Comparison of ENCODE assay signal across 7 cellular contexts in the genomic region with DNA sequence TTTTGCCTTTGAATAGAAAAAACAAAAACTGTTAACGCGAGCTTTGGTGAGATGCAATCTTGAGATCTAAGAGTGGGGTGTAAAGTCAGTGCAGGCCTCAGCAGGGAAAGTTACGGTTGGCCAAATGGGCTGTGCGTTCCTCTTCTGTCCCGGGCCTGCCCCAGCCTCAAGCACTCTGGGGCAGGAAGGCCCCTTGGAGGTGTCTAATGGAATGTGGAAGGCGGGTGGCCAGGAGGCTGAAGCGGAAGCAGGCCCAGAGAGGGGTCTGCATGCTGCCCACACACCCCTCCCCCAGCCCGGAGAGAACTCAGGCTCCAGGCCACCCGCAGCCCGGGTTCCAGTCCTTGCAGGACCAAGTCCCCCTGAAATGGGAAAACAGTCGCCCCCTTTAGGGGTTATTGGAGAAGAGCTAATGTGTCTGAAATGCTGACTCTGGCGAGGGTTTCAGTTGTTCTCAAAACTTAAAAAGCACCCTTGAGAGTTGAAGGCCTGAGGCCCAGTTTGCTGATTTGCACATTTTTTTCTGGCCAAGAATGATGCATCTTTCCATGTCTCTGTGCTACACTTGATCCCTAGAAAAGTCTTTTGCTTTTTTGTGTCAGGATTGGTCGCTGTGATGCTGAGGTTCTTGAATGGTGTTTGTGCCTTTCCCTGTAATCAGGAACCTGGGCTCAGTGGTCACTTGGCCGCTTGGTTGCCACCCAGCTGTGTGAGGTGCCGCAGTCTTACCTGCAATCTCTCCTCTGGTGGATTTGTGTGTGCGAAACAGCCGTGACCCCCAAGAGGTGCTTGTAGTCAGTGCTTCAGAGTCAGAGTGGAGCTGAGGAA. TPM values are rescaled to one million over a fixed set of nuclear protein-coding genes. Genes with fewer than 3 reads are reported as not detected.
A peak's percentile ranks its signal among the peaks of the same experiment; 100 is the strongest.
DNase-seq lines count a peak whose midpoint lies in the region; ATAC-seq and TF ChIP-seq lines count a peak whose summit lies in the region.

No MANE protein-coding gene starts in this region.

- peak overlapping the region; percentile 94 for H3K4me2 ChIP-seq in smooth muscle cell

- H3K9me3 Mint-ChIP-seq in activated T-helper 2 cell treated with anti-CD3 and anti-CD28 coated beads, Interferon-gamma antibody, Interleukin-2, Interleukin-4, amounts not matched to agents 10 μg/mL and 5 μg/mL and 100 μg/mL, durations not matched to agents 14 hours and 24 hours and 36 hours, result no peaks in the 10 kb centered on the region

- ATAC-seq in HG03097 (IDR thresholded peaks at IDR 0.05; ENCODE audit: low FRiP score, unreplicated experiment), result no peak

- peaks cover 35% of the 10 kb centered on the region for H3K27me3 Mint-ChIP-seq in activated T-helper 2 cell treated with anti-CD3 and anti-CD28 coated beads, Interferon-gamma antibody, Interleukin-2, Interleukin-4, amounts not matched to agents 10 μg/mL and 5 μg/mL and 100 μg/mL, durations not matched to agents 14 hours and 24 hours and 36 hours (ENCODE audit: low read depth)

- H2AFZ ChIP-seq in smooth muscle cell (ENCODE audit: low read depth), result no peak overlapping the region

- H3K36me3 ChIP-seq in smooth muscle cell (ENCODE audit: low read depth), result no peaks in the 10 kb centered on the region

- in situ Hi-C loops in astrocyte of the spinal cord (cut with HindIII; ENCODE audit: low sequenced_read_pairs), result no loop called here

- intact Hi-C loops in activated T-helper 2 cell treated with anti-CD3 and anti-CD28 coated beads, Interferon-gamma antibody, Interleukin-2, Interleukin-4, amounts not matched to agents 10 μg/mL and 5 μg/mL and 100 μg/mL, durations not matched to agents 14 hours and 24 hours and 36 hours (cut with micrococcal nuclease), result no loop called here

- H3K4me1 ChIP-seq in smooth muscle cell (ENCODE audit: low read depth), result peaks cover 57% of the 10 kb centered on the region

- H3K27ac Mint-ChIP-seq in activated T-helper 2 cell treated with anti-CD3 and anti-CD28 coated beads, Interferon-gamma antibody, Interleukin-2, Interleukin-4, amounts not matched to agents 10 μg/mL and 5 μg/mL and 100 μg/mL, durations not matched to agents 14 hours and 24 hours and 36 hours, result no peak overlapping the region

- peaks cover 30% of the 10 kb centered on the region for H3F3A ChIP-seq in smooth muscle cell (ENCODE audit: low read depth)

- no peaks in the 10 kb centered on the region for H3K36me3 Mint-ChIP-seq in activated T-helper 2 cell treated with anti-CD3 and anti-CD28 coated beads, Interferon-gamma antibody, Interleukin-2, Interleukin-4, amounts not matched to agents 10 μg/mL and 5 μg/mL and 100 μg/mL, durations not matched to agents 14 hours and 24 hours and 36 hours (ENCODE audit: low read depth)

- peaks cover 62% of the 10 kb centered on the region for H3K79me2 ChIP-seq in smooth muscle cell (ENCODE audit: low read depth)

- DNase-seq in HFF-Myc (ENCODE audit: extremely low read depth, low read depth), result no peak
- peak; percentile 46 for DNase-seq in astrocyte of the spinal cord (ENCODE audit: low read depth, low spot score)
- no peak for DNase-seq in smooth muscle cell (lab: John Stamatoyannopoulos, UW; ENCODE audit: unreplicated experiment)
- no peak for DNase-seq in effector CD8-positive, alpha-beta T cell (lab: John Stamatoyannopoulos, UW)
- DNase-seq in activated T-helper 2 cell treated with anti-CD3 and anti-CD28 coated beads, Interferon-gamma antibody, Interleukin-2, Interleukin-4, amounts not matched to agents 10 μg/mL and 5 μg/mL and 100 μg/mL, durations not matched to agents 14 hours and 24 hours and 36 hours (ENCODE audit: low spot score), result no peak

- peak overlapping the region; percentile 62 for H3K27ac ChIP-seq in smooth muscle cell (ENCODE audit: low read depth)

- peaks cover 63% of the 10 kb centered on the region for H4K20me1 ChIP-seq in smooth muscle cell (ENCODE audit: low read depth)

- H3K4me3 Mint-ChIP-seq in activated T-helper 2 cell treated with anti-CD3 and anti-CD28 coated beads, Interferon-gamma antibody, Interleukin-2, Interleukin-4, amounts not matched to agents 10 μg/mL and 5 μg/mL and 100 μg/mL, durations not matched to agents 14 hours and 24 hours and 36 hours (ENCODE audit: low read depth), result no peak overlapping the region

- peaks cover 3% of the 10 kb centered on the region for H3K9me3 ChIP-seq in iPS-18c (ENCODE audit: control insufficient read depth, insufficient read depth, low read length)
- H3K9me3 ChIP-seq in smooth muscle cell (replicated peaks; ENCODE audit: low read depth), result no peaks in the 10 kb centered on the region

- 26% methylated on average over 17 of the region's 17 CpGs for WGBS in smooth muscle cell (ENCODE audit: low lambda C conversion rate)

- TF ChIP-seq CTCF in HFF-Myc (IDR thresholded peaks at IDR 0.05; ENCODE audit: low read depth, low read length, missing control alignments) (peak; percentile 19), astrocyte of the spinal cord (IDR thresholded peaks at IDR 0.05; ENCODE audit: low read depth, low read length) (peak; percentile 20), smooth muscle cell (IDR thresholded peaks at IDR 0.05; ENCODE audit: borderline replicate concordance, insufficient read depth, poor library complexity, severe bottlenecking) (no peak)

- peaks cover 3% of the 10 kb centered on the region for H3K4me1 Mint-ChIP-seq in activated T-helper 2 cell treated with anti-CD3 and anti-CD28 coated beads, Interferon-gamma antibody, Interleukin-2, Interleukin-4, amounts not matched to agents 10 μg/mL and 5 μg/mL and 100 μg/mL, durations not matched to agents 14 hours and 24 hours and 36 hours (ENCODE audit: low read depth)

- H3K4me3 ChIP-seq in HFF-Myc (replicated peaks; ENCODE audit: low read depth, low read length) (peak overlapping the region; percentile 57), astrocyte of the spinal cord (ENCODE audit: low read depth, low read length) (peak overlapping the region; percentile 50), iPS-18c (ENCODE audit: insufficient read depth, low read depth, low read length) (peak overlapping the region; percentile 71), smooth muscle cell (peak overlapping the region; percentile 65)

- no peaks in the 10 kb centered on the region for H3K27me3 ChIP-seq in smooth muscle cell (ENCODE audit: low read depth)

- H3K9ac ChIP-seq in smooth muscle cell (ENCODE audit: low read depth), result no peak overlapping the region

RNA-seq across cellular contexts. Expression of a gene that starts 2.0 kb away (rescaled TPM):
- 192 and 240 TPM in 2 replicates for total RNA-seq in smooth muscle cell
- 362 and 485 TPM in 2 replicates for polyA plus RNA-seq in smooth muscle cell
- 2.9 and 3.4 TPM in 2 replicates for total RNA-seq in activated T-helper 2 cell treated with anti-CD3 and anti-CD28 coated beads, Interferon-gamma antibody, Interleukin-2, Interleukin-4, amounts not matched to agents 10 μg/mL and 5 μg/mL and 100 μg/mL, durations not matched to agents 14 hours and 24 hours and 36 hours

Comparison
In these comparisons a context has a peak if more than half of its experiments do, and no peak if none do; other contexts are left out.
1. RNA of a gene that starts 2.0 kb away (total RNA-seq): 192 to 240 TPM in smooth muscle cell; 2.9 to 3.4 TPM in activated T-helper 2 cell treated with anti-CD3 and anti-CD28 coated beads, Interferon-gamma antibody, Interleukin-2, Interleukin-4, amounts not matched to agents 10 μg/mL and 5 μg/mL and 100 μg/mL, durations not matched to agents 14 hours and 24 hours and 36 hours; every median in the first group is over 10 times any median in the second.
2. Peak in every context shown above with its lines, with median percentiles within 50 percentile points of each other: H3K4me3 ChIP-seq.